8 cellular contexts compared by ENCODE assay signal in genomic region chr13:111152836-111153235, GRCh38. TPM values are rescaled to one million over a fixed set of nuclear protein-coding genes. Genes with fewer than 3 reads are reported as not detected.
DNase-seq lines count a peak whose midpoint lies in the region; ATAC-seq and TF ChIP-seq lines count a peak whose summit lies in the region.

No MANE protein-coding gene starts in this region.

- H3K4me1 ChIP-seq in CD4-positive, alpha-beta memory T cell (ENCODE audit: insufficient read depth, low read length): peaks cover 23% of the 10 kb centered on the region
- peaks cover 37% of the 10 kb centered on the region for H3K4me1 ChIP-seq in Loucy (ENCODE audit: insufficient read depth, low read length, poor library complexity, severe bottlenecking)
- H3K4me1 ChIP-seq in muscle layer of colon (ENCODE audit: insufficient read depth, low read length): peaks cover 17% of the 10 kb centered on the region

- peaks cover 40% of the 10 kb centered on the region for H3K79me2 ChIP-seq in Loucy (ENCODE audit: insufficient read depth, low read length)

- H3K9me2 ChIP-seq in Loucy (replicated peaks; ENCODE audit: low read depth, low read length): no peaks in the 10 kb centered on the region

- H4K20me1 ChIP-seq in Loucy (ENCODE audit: insufficient read depth, low read length, poor library complexity, severe bottlenecking): peaks cover 38% of the 10 kb centered on the region

- H3K9ac ChIP-seq in Loucy (ENCODE audit: low read depth, low read length, poor library complexity, severe bottlenecking) (peak overlapping the region; percentile 84), muscle layer of colon (ENCODE audit: low read length) (peak overlapping the region; percentile 83)

- POLR2A ChIA-PET in CD4-positive, alpha-beta memory T cell (lab: Charles Lee; ENCODE audit: partially characterized antibody): interaction anchor here (1.5 to 1.6 kb wide), 2 partner anchors 32 to 37 kb away, joined by 3 to 10 read pairs; no protein-coding TSS in a partner anchor

- H3K4me1 Mint-ChIP-seq in CD4-positive, alpha-beta memory T cell: peaks cover 11 to 39% (median 27%) of the 10 kb centered on the region in 4 donors
- H3K4me1 Mint-ChIP-seq in chondrocyte (ENCODE audit: low read depth): peaks cover 65% of the 10 kb centered on the region

- H3K36me3 ChIP-seq in CD4-positive, alpha-beta memory T cell (ENCODE audit: insufficient read depth, low read length): no peaks in the 10 kb centered on the region
- H3K36me3 ChIP-seq in Loucy (ENCODE audit: insufficient read depth, low read length): no peaks in the 10 kb centered on the region
- H3K36me3 ChIP-seq in muscle layer of colon (ENCODE audit: insufficient read depth, low read length): no peaks in the 10 kb centered on the region

- peak overlapping the region; percentile 67 for H2AFZ ChIP-seq in Loucy (ENCODE audit: low read length)

- H3K4me3 Mint-ChIP-seq in CD4-positive, alpha-beta memory T cell: peak overlapping the region; percentile 92 to 96 (median 94)
- peak overlapping the region; percentile 90 for H3K4me3 Mint-ChIP-seq in chondrocyte (ENCODE audit: unreplicated experiment)

- CTCF ChIA-PET in CD4-positive, alpha-beta memory T cell (lab: Charles Lee; ENCODE audit: partially characterized antibody): interaction anchor here (2.0 kb wide), 1 partner anchor 85 kb away, joined by 6 read pairs; no protein-coding TSS in a partner anchor

- DNase-seq in CD4-positive, alpha-beta memory T cell: no peak
- DNase-seq in chondrocyte (ENCODE audit: low spot score) (no peak), NCI-H1417 treated with DMSO at 0.1 percent for 48 hours (lab: John Stamatoyannopoulos, UW) (no peak)
- no peak for DNase-seq in NK-92 treated with Interleukin-12 subunit alpha and Interleukin-12 subunit beta, amount 100 ng/mL, for 24 hours (lab: John Stamatoyannopoulos, UW)

- peak overlapping the region; percentile 55 to 87 for H3K4me3 ChIP-seq in CD4-positive, alpha-beta memory T cell (ENCODE audit: low read length in 2 of 2)
- H3K4me3 ChIP-seq in Loucy (ENCODE audit: low read length, poor library complexity, severe bottlenecking) (peak overlapping the region; percentile 86), muscle layer of colon (ENCODE audit: low read depth in 1 of 2, low read length in 2 of 2) (peak overlapping the region; percentile 78 to 92)

- H3K27ac ChIP-seq in CD4-positive, alpha-beta memory T cell (ENCODE audit: low read depth, low read length): peak overlapping the region; percentile 67
- H3K27ac ChIP-seq in muscle layer of colon (ENCODE audit: low read depth, low read length): peak overlapping the region; percentile 85

- peaks cover 0 to 9% of the 10 kb centered on the region in 2 donors for H3K36me3 Mint-ChIP-seq in CD4-positive, alpha-beta memory T cell
- peaks cover 2% of the 10 kb centered on the region for H3K36me3 Mint-ChIP-seq in chondrocyte (ENCODE audit: low read depth)

- no peaks in the 10 kb centered on the region for H3K27me3 ChIP-seq in CD4-positive, alpha-beta memory T cell (ENCODE audit: insufficient read depth, low read length)
- H3K27me3 ChIP-seq in Loucy (ENCODE audit: insufficient read depth, low read length, poor library complexity, severe bottlenecking): no peaks in the 10 kb centered on the region
- no peaks in the 10 kb centered on the region for H3K27me3 ChIP-seq in muscle layer of colon (ENCODE audit: control insufficient read depth in 1 of 2, insufficient read depth in 2 of 2, low read length in 2 of 2)

- H3K9me3 Mint-ChIP-seq in CD4-positive, alpha-beta memory T cell: no peaks in the 10 kb centered on the region
- H3K9me3 Mint-ChIP-seq in chondrocyte (ENCODE audit: low read depth): no peaks in the 10 kb centered on the region

- peaks cover 0 to 1% of the 10 kb centered on the region in 2 donors for H3K27me3 Mint-ChIP-seq in CD4-positive, alpha-beta memory T cell
- no peaks in the 10 kb centered on the region for H3K27me3 Mint-ChIP-seq in chondrocyte (ENCODE audit: low read depth)

- H3K4me2 ChIP-seq in Loucy (ENCODE audit: low read depth, low read length, poor library complexity, severe bottlenecking): peak overlapping the region; percentile 90

- ATAC-seq in GM19395 (IDR thresholded peaks at IDR 0.05; ENCODE audit: unreplicated experiment) (no peak), GM18517 (IDR thresholded peaks at IDR 0.05; ENCODE audit: unreplicated experiment) (no peak)

- intact Hi-C loops in CD4-positive, alpha-beta memory T cell (cut with micrococcal nuclease): loop anchor here (1.0 to 2.0 kb wide), 5 partner anchors 36 to 446 kb away; partner anchors contain the start of genes ANKRD10 and CARS2

- H3K27ac Mint-ChIP-seq in CD4-positive, alpha-beta memory T cell: peak overlapping the region; percentile 85 to 98 (median 92)
- peak overlapping the region; percentile 94 for H3K27ac Mint-ChIP-seq in chondrocyte (ENCODE audit: unreplicated experiment)

- H3K9me3 ChIP-seq in CD4-positive, alpha-beta memory T cell (ENCODE audit: control insufficient read depth in 1 of 2, low read length in 2 of 2): no peaks in the 10 kb centered on the region
- H3K9me3 ChIP-seq in Loucy (ENCODE audit: insufficient read depth, low read depth, low read length) (no peaks in the 10 kb centered on the region), muscle layer of colon (ENCODE audit: low read length) (no peaks in the 10 kb centered on the region)

- no peak for TF ChIP-seq CTCF in Loucy (conservative IDR thresholded peaks at IDR 0.05; ENCODE audit: low read length)
- no peak for TF ChIP-seq CTCF in chondrocyte (IDR thresholded peaks at IDR 0.05)

- H3F3A ChIP-seq in Loucy (ENCODE audit: low read depth): no peaks in the 10 kb centered on the region

RNA-seq across cellular contexts. Expression of gene ARHGEF7, which starts 37.7 kb away (rescaled TPM):
- 10 to 100 TPM; 65.8 to 73.7 TPM for total RNA-seq in CD4-positive, alpha-beta memory T cell
- 10 to 100 TPM in 1 of 2 donors, 1 to 10 TPM in 1; 6.6 to 15.6 TPM for polyA plus RNA-seq in CD4-positive, alpha-beta memory T cell
- 96.8 to 138 TPM (median 137 TPM) in 3 replicates for total RNA-seq in chondrocyte
